ENCODE assay signal across 9 cellular contexts in the genomic region with DNA sequence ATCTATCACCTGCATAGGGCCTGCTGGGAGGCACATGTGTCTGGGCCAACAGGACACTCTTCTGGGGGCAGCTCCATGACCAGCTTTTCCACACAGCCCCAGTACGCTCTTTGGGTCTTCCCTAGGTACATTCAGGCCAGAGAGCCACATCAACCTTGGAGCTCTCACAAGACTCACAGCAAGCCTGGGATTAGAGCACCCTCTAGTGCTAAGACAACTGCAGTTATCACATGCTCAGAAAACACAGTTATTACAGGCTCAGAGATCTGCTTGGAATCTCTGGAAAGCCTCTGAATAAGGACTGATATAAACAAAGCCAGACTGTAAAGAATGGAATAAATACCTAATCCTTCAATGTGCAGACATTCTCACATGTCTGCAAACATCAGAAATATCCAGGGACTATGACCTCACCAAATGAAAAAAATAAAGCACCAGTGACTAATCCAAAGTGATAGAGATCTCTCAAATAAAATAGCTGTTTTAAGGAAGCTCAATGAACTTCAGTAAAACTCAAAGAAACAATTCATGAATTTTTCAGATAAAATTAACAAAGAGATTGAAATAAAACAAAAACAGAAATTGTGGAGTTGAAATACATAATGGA.
DNase-seq lines count a peak whose midpoint lies in the region; ATAC-seq and TF ChIP-seq lines count a peak whose summit lies in the region.
"Had no signal": no experiment of that assay in that cellular context is flagged by ENCODE, and none has a peak within 500 bp of the region (broad histone marks: within the 10 kb centered on the region; RNA-seq: fewer than 3 reads in every experiment).

No MANE protein-coding gene starts in this region.

- H3K4me3 Mint-ChIP-seq in activated CD8-positive, alpha-beta T cell treated with anti-CD3 and anti-CD28 coated beads, Interleukin-2, amount 10 ng/mL, durations not matched to agents 7 days and 5 days, result no peak overlapping the region

- H3K4me1 ChIP-seq in Loucy (ENCODE audit: insufficient read depth, low read length, poor library complexity, severe bottlenecking), result no peaks in the 10 kb centered on the region
- H3K4me1 ChIP-seq in tibial nerve, result no peaks in the 10 kb centered on the region

- H3K9me2 ChIP-seq in Loucy (replicated peaks; ENCODE audit: low read depth, low read length), result no peaks in the 10 kb centered on the region

- intact Hi-C loops in left colon (cut with DNase I, micrococcal nuclease), result no loop called here

- no peak overlapping the region for H3K27ac ChIP-seq in tibial nerve
- H3K27ac ChIP-seq: BLaER1 treated with 17β-estradiol and CSF1 and Interleukin-3, amounts not matched to agents 10 nM and 100 nM had no signal

- H3K4me1 Mint-ChIP-seq in activated CD8-positive, alpha-beta T cell treated with anti-CD3 and anti-CD28 coated beads, Interleukin-2, amount 10 ng/mL, durations not matched to agents 7 days and 5 days (ENCODE audit: low read depth), result no peaks in the 10 kb centered on the region

- TF ChIP-seq EP300 in tibial nerve (IDR thresholded peaks at IDR 0.05), result no peak

- H3K9me3 Mint-ChIP-seq in activated CD8-positive, alpha-beta T cell treated with anti-CD3 and anti-CD28 coated beads, Interleukin-2, amount 10 ng/mL, durations not matched to agents 7 days and 5 days (ENCODE audit: insufficient read depth), result peaks cover 7% of the 10 kb centered on the region

- H3K4me2 ChIP-seq in Loucy (ENCODE audit: low read depth, low read length, poor library complexity, severe bottlenecking), result no peak overlapping the region
- H3K4me2 ChIP-seq: BLaER1 treated with 17β-estradiol and CSF1 and Interleukin-3, amounts not matched to agents 10 nM and 100 nM had no signal

- no peak for TF ChIP-seq POLR2A in tibial nerve (IDR thresholded peaks at IDR 0.05)

- H3K79me2 ChIP-seq in Loucy (ENCODE audit: insufficient read depth, low read length), result no peaks in the 10 kb centered on the region

- 92 to 100% methylated on average over 1 of the region's 1 CpG for WGBS in tibial nerve, 2 donors

- H3K9me3 ChIP-seq in Loucy (ENCODE audit: insufficient read depth, low read depth, low read length), result no peaks in the 10 kb centered on the region
- H3K9me3 ChIP-seq in tibial nerve, result peaks cover 0 to 9% (median 0%) of the 10 kb centered on the region in 4 donors

- H3F3A ChIP-seq in Loucy (ENCODE audit: low read depth), result no peaks in the 10 kb centered on the region

- H3K27me3 ChIP-seq in Loucy (ENCODE audit: insufficient read depth, low read length, poor library complexity, severe bottlenecking) (no peaks in the 10 kb centered on the region), tibial nerve (no peaks in the 10 kb centered on the region)
- H3K27me3 ChIP-seq: BLaER1 treated with 17β-estradiol and CSF1 and Interleukin-3, amounts not matched to agents 10 nM and 100 nM had no signal

- H3K36me3 ChIP-seq in Loucy (ENCODE audit: insufficient read depth, low read length) (no peaks in the 10 kb centered on the region), tibial nerve (no peaks in the 10 kb centered on the region)
- H3K36me3 ChIP-seq: BLaER1 treated with 17β-estradiol and CSF1 and Interleukin-3, amounts not matched to agents 10 nM and 100 nM had no signal

- peak; percentile 88 for TF ChIP-seq CTCF in Loucy (conservative IDR thresholded peaks at IDR 0.05; ENCODE audit: low read length)
- TF ChIP-seq CTCF in tibial nerve (IDR thresholded peaks at IDR 0.05), result no peak

- POLR2A ChIA-PET in activated CD8-positive, alpha-beta T cell treated with anti-CD3 and anti-CD28 coated beads, Interleukin-2, amount 10 ng/mL, durations not matched to agents 7 days and 5 days (lab: Charles Lee), result no interaction called here

- DNase-seq in NCI-H1417 (lab: John Stamatoyannopoulos, UW) (peak; percentile 0 to 53 (median 21)), NCI-H1417 treated with DMSO at 0.1 percent for 48 hours (lab: John Stamatoyannopoulos, UW) (no peak), left colon (no peak), tibial nerve (ENCODE audit: low spot score in 2 of 2) (no peak), Ammon's horn (ENCODE audit: low spot score) (no peak)
- peak; percentile 46 for DNase-seq in activated CD8-positive, alpha-beta T cell treated with anti-CD3 and anti-CD28 coated beads, Interleukin-2, amount 10 ng/mL, durations not matched to agents 7 days and 5 days

- H2AFZ ChIP-seq in Loucy (ENCODE audit: low read length), result no peak overlapping the region

- no peaks in the 10 kb centered on the region for H3K36me3 Mint-ChIP-seq in activated CD8-positive, alpha-beta T cell treated with anti-CD3 and anti-CD28 coated beads, Interleukin-2, amount 10 ng/mL, durations not matched to agents 7 days and 5 days (ENCODE audit: low read depth)

- H3K4me3 ChIP-seq in Loucy (ENCODE audit: low read length, poor library complexity, severe bottlenecking), result no peak overlapping the region
- no peak overlapping the region for H3K4me3 ChIP-seq in tibial nerve
- H3K4me3 ChIP-seq: BLaER1 treated with 17β-estradiol and CSF1 and Interleukin-3, amounts not matched to agents 10 nM and 100 nM had no signal

- H3K9ac ChIP-seq in Loucy (ENCODE audit: low read depth, low read length, poor library complexity, severe bottlenecking), result no peak overlapping the region
- H3K9ac ChIP-seq: BLaER1 treated with 17β-estradiol and CSF1 and Interleukin-3, amounts not matched to agents 10 nM and 100 nM had no signal

- peak; percentile 72 for ATAC-seq in GM21576 (IDR thresholded peaks at IDR 0.05; ENCODE audit: unreplicated experiment)
- peak; percentile 51 for ATAC-seq in activated CD8-positive, alpha-beta T cell treated with anti-CD3 and anti-CD28 coated beads, Interleukin-2, amount 10 ng/mL, durations not matched to agents 7 days and 5 days
- peak; percentile 34 for ATAC-seq in left colon

- H4K20me1 ChIP-seq in Loucy (ENCODE audit: insufficient read depth, low read length, poor library complexity, severe bottlenecking), result no peaks in the 10 kb centered on the region
- H4K20me1 ChIP-seq: BLaER1 treated with 17β-estradiol and CSF1 and Interleukin-3, amounts not matched to agents 10 nM and 100 nM had no signal

- H3K27ac Mint-ChIP-seq in activated CD8-positive, alpha-beta T cell treated with anti-CD3 and anti-CD28 coated beads, Interleukin-2, amount 10 ng/mL, durations not matched to agents 7 days and 5 days, result no peak overlapping the region

- H3K27me3 Mint-ChIP-seq in activated CD8-positive, alpha-beta T cell treated with anti-CD3 and anti-CD28 coated beads, Interleukin-2, amount 10 ng/mL, durations not matched to agents 7 days and 5 days (ENCODE audit: low read depth), result peaks cover 7% of the 10 kb centered on the region

- CTCF ChIA-PET in activated CD8-positive, alpha-beta T cell treated with anti-CD3 and anti-CD28 coated beads, Interleukin-2, amount 10 ng/mL, durations not matched to agents 7 days and 5 days (lab: Charles Lee), result interaction anchor here (0.9 to 1.8 kb wide), 8 partner anchors 12 to 705 kb away, joined by 3 to 4 read pairs (median 3); no protein-coding TSS in a partner anchor

Comparison
In these comparisons a context has a peak if more than half of its experiments do, and no peak if none do; other contexts are left out.
1. DNase-seq: peak in NCI-H1417 (3 of 3) and activated CD8-positive, alpha-beta T cell treated with anti-CD3 and anti-CD28 coated beads, Interleukin-2, amount 10 ng/mL, durations not matched to agents 7 days and 5 days (single experiment); none in NCI-H1417 treated with DMSO at 0.1 percent for 48 hours (single experiment), left colon (0 of 2), tibial nerve (0 of 2) and Ammon's horn (single experiment).
2. Peak in every context shown above with its lines, with median percentiles within 50 percentile points of each other: ATAC-seq.